In genomic region chr11:113888848-113889247, GRCh38 we compare ENCODE assay signal across 25 cellular contexts. TPM values are rescaled to one million over a fixed set of nuclear protein-coding genes. Genes with fewer than 3 reads are reported as not detected.
A peak's percentile ranks its signal among the peaks of the same experiment; 100 is the strongest.
DNase-seq lines count a peak whose midpoint lies in the region; ATAC-seq, FAIRE-seq and TF ChIP-seq lines count a peak whose summit lies in the region.
"Had no signal": no experiment of that assay in that cellular context is flagged by ENCODE, and none has a peak within 500 bp of the region (broad histone marks: within the 10 kb centered on the region; RNA-seq: fewer than 3 reads in every experiment).

No MANE protein-coding gene starts in this region.

- H2BK5ac ChIP-seq in IMR-90 (ENCODE audit: low read depth, low read length, poor library complexity, severe bottlenecking) (no peak overlapping the region), trophoblast cell (ENCODE audit: low read depth, low read length, poor library complexity) (no peak overlapping the region)

- H2AFZ ChIP-seq in IMR-90 (replicated peaks; ENCODE audit: low read length, poor library complexity), result no peak overlapping the region
- H2AFZ ChIP-seq in K562 (ENCODE audit: low read depth, low read length), result no peak overlapping the region
- H2AFZ ChIP-seq in trophoblast cell (ENCODE audit: insufficient read depth, low read length, poor library complexity), result no peak overlapping the region
- H2AFZ ChIP-seq: GM23248 had no signal

- H3K14ac ChIP-seq in IMR-90 (replicated peaks; ENCODE audit: low read depth, low read length) (no peak overlapping the region), trophoblast cell (ENCODE audit: low read length) (no peak overlapping the region)

- in situ Hi-C loops in IMR-90 (cut with MboI; ENCODE audit: low sequenced_read_pairs) (no loop called here), K562 (cut with MboI) (no loop called here)

- CTCF ChIA-PET in A549 (lab: Yijun Ruan, JAX), result interaction anchor here (15.2 kb wide), 1 partner anchor 373 kb away, joined by 240 read pairs; no protein-coding TSS in a partner anchor
- CTCF ChIA-PET in IMR-90 (lab: Yijun Ruan, JAX), result no interaction called here
- CTCF ChIA-PET in K562 (lab: Yijun Ruan, JAX; ENCODE audit: low intra/inter-chr PET ratio), result no interaction called here

- H4K20me1 ChIP-seq in IMR-90 (ENCODE audit: insufficient read depth, low read length), result no peaks in the 10 kb centered on the region
- H4K20me1 ChIP-seq in K562 (replicated peaks; ENCODE audit: control insufficient read depth, insufficient read depth, low read length), result no peaks in the 10 kb centered on the region

- TF ChIP-seq EP300 in A549 (IDR thresholded peaks at IDR 0.05) (no peak), K562 (IDR thresholded peaks at IDR 0.05; ENCODE audit: low read length) (no peak)

- no TSS peak for BruUV-seq in IMR-90 (replicated peaks; lab: Mats Ljungman, UMichigan)
- no TSS peak for BruUV-seq in K562 (replicated peaks; lab: Mats Ljungman, UMichigan)

- TF ChIP-seq POLR2A in A549 (IDR thresholded peaks at IDR 0.05; ENCODE audit: low read length), result no peak
- no peak for TF ChIP-seq POLR2A in IMR-90 (IDR thresholded peaks at IDR 0.05; ENCODE audit: low read depth, low read length)
- TF ChIP-seq POLR2A in K562 (conservative IDR thresholded peaks at IDR 0.05), result no peak

- no peaks in the 10 kb centered on the region for H3K27me3 ChIP-seq in IMR-90 (ENCODE audit: control insufficient read depth, insufficient read depth, low read length)
- no peaks in the 10 kb centered on the region for H3K27me3 ChIP-seq in K562 (ENCODE audit: control insufficient read depth in 2 of 2, insufficient read depth in 2 of 2, low read length in 2 of 2)
- no peaks in the 10 kb centered on the region for H3K27me3 ChIP-seq in trophoblast cell (ENCODE audit: insufficient read depth, low read length)

- no peaks in the 10 kb centered on the region for H3K4me1 ChIP-seq in A549
- H3K4me1 ChIP-seq in IMR-90 (ENCODE audit: control insufficient read depth, insufficient read depth, low read length), result no peaks in the 10 kb centered on the region
- H3K4me1 ChIP-seq in K562 (replicated peaks in 1 of 2; ENCODE audit: control insufficient read depth in 2 of 2, insufficient read depth in 2 of 2, low read length in 2 of 2), result peaks cover 0 to 6% of the 10 kb centered on the region in 2 experiments; a peak in 4 of 5 replicates
- peaks cover 0 to 1% of the 10 kb centered on the region in 2 experiments for H3K4me1 ChIP-seq in trophoblast cell (ENCODE audit: control insufficient read depth in 1 of 2, insufficient read depth in 2 of 2, low read length in 2 of 2)

- H3K27ac Mint-ChIP-seq in stimulated activated naive B cell treated with anti-CD40 and anti-IgM and Interleukin-4, amounts not matched to agents 10 μg/mL and 1 μg/mL and 100 μg/mL, for 72 hours, result peak overlapping the region; percentile 9
- H3K27ac Mint-ChIP-seq: CD4-positive, alpha-beta memory T cell had no signal

- no peak overlapping the region for H3K27ac ChIP-seq in A549
- H3K27ac ChIP-seq in IMR-90 (ENCODE audit: insufficient read depth, low read length), result no peak overlapping the region
- no peak overlapping the region for H3K27ac ChIP-seq in K562 (ENCODE audit: extremely low read depth, low read depth, low read length)
- no peak overlapping the region for H3K27ac ChIP-seq in trophoblast cell (ENCODE audit: low read depth, low read length)
- H3K27ac ChIP-seq: GM23248 had no signal

- TF ChIP-seq RAD21 in A549 (conservative IDR thresholded peaks at IDR 0.05 in 1 of 2, IDR thresholded peaks at IDR 0.05 in 1 of 2) (no peak), IMR-90 (IDR thresholded peaks at IDR 0.05; ENCODE audit: low read length) (no peak), K562 (CRISPR knock-in tag; conservative IDR thresholded peaks at IDR 0.05 in 1 of 2, IDR thresholded peaks at IDR 0.05 in 1 of 2) (no peak)

- H3K9ac ChIP-seq in IMR-90 (ENCODE audit: low read depth, low read length), result no peak overlapping the region
- no peak overlapping the region for H3K9ac ChIP-seq in K562 (ENCODE audit: insufficient read depth in 1 of 2, low read depth in 2 of 2, low read length in 2 of 2)
- H3K9ac ChIP-seq in trophoblast cell (ENCODE audit: low read length), result no peak overlapping the region
- H3K9ac ChIP-seq: GM23248 had no signal

- H2BK12ac ChIP-seq in trophoblast cell (ENCODE audit: low read length), result no peak overlapping the region

- H4K8ac ChIP-seq in IMR-90 (ENCODE audit: low read depth in 2 of 2, low read length in 2 of 2) (no peak overlapping the region), trophoblast cell (ENCODE audit: low read depth, low read length) (no peak overlapping the region)

- H3K9me3 ChIP-seq in A549 (no peaks in the 10 kb centered on the region), IMR-90 (ENCODE audit: control insufficient read depth, insufficient read depth, low read length) (no peaks in the 10 kb centered on the region), K562 (replicated peaks; ENCODE audit: control insufficient read depth, insufficient read depth, low read depth, low read length) (no peaks in the 10 kb centered on the region), trophoblast cell (ENCODE audit: insufficient read depth, low read depth, low read length) (no peaks in the 10 kb centered on the region)

- dilution Hi-C loops in IMR-90 (cut with HindIII; ENCODE audit: low sequenced_read_pairs, unreplicated experiment), result no loop called here

- no peak overlapping the region for H2AK9ac ChIP-seq in IMR-90 (replicated peaks; ENCODE audit: low read depth, low read length, poor library complexity)

- no peak overlapping the region for H2BK15ac ChIP-seq in IMR-90 (ENCODE audit: low read depth, low read length)

- H3K4me3 ChIP-seq in A549, result no peak overlapping the region
- no peak overlapping the region for H3K4me3 ChIP-seq in IMR-90 (ENCODE audit: insufficient read depth, low read depth, low read length)
- no peak overlapping the region for H3K4me3 ChIP-seq in K562
- H3K4me3 ChIP-seq in trophoblast cell (ENCODE audit: low read depth, low read length), result no peak overlapping the region
- H3K4me3 ChIP-seq: GM23248 had no signal

- no peak overlapping the region for H2BK20ac ChIP-seq in IMR-90 (ENCODE audit: low read depth, low read length)

- no peaks in the 10 kb centered on the region for H3K9me1 ChIP-seq in IMR-90 (ENCODE audit: insufficient read depth, low read length)
- H3K9me1 ChIP-seq in K562 (ENCODE audit: control insufficient read depth, insufficient read depth, low read length), result no peaks in the 10 kb centered on the region

- no peak overlapping the region for H3K18ac ChIP-seq in IMR-90 (ENCODE audit: low read depth, low read length)
- H3K18ac ChIP-seq in trophoblast cell (ENCODE audit: low read length), result no peak overlapping the region

- no peaks in the 10 kb centered on the region for H3K36me3 Mint-ChIP-seq in stimulated activated naive B cell treated with anti-CD40 and anti-IgM and Interleukin-4, amounts not matched to agents 10 μg/mL and 1 μg/mL and 100 μg/mL, for 72 hours
- H3K36me3 Mint-ChIP-seq: CD4-positive, alpha-beta memory T cell had no signal

- FAIRE-seq in A549 (lab: Jason Lieb, UNC), result no peak
- FAIRE-seq in K562 (lab: Jason Lieb, UNC), result no peak
- FAIRE-seq: GM12891, GM18507 had no signal

- H3K9me3 Mint-ChIP-seq in stimulated activated naive B cell treated with anti-CD40 and anti-IgM and Interleukin-4, amounts not matched to agents 10 μg/mL and 1 μg/mL and 100 μg/mL, for 72 hours, result no peaks in the 10 kb centered on the region
- H3K9me3 Mint-ChIP-seq: CD4-positive, alpha-beta memory T cell; H9 had no signal

- H2AK5ac ChIP-seq in IMR-90 (ENCODE audit: low read depth, low read length) (no peak overlapping the region), trophoblast cell (ENCODE audit: low read length) (no peak overlapping the region)

- DNase-seq in A549 (ENCODE audit: low read depth in 1 of 2, low spot score in 1 of 2), result no peak
- no peak for DNase-seq in IMR-90
- DNase-seq in K562 (ENCODE audit: extremely low read depth in 1 of 4, low spot score in 3 of 4), result no peak
- no peak for DNase-seq in stimulated activated naive B cell treated with anti-CD40 and anti-IgM and Interleukin-4, amounts not matched to agents 10 μg/mL and 1 μg/mL and 100 μg/mL, for 72 hours
- no peak for DNase-seq in trophoblast cell
- no peak for DNase-seq in SK-N-DZ (ENCODE audit: low spot score)
- DNase-seq: 8988T; C1 segment of cervical spinal cord; Calu3; CD4-positive, alpha-beta memory T cell; COR-L47; DMS53; DMS79 treated with DMSO at 0.1 percent for 48 hours; GF-D8; GM23248; H9 had no signal

- no peak overlapping the region for H4K12ac ChIP-seq in trophoblast cell (ENCODE audit: low read depth, low read length)

- no peak for TF ChIP-seq CTCF in A549 (IDR thresholded peaks at IDR 0.05)
- TF ChIP-seq CTCF in IMR-90 (conservative IDR thresholded peaks at IDR 0.05; ENCODE audit: low read depth, low read length), result no peak
- no peak for TF ChIP-seq CTCF in K562 (IDR thresholded peaks at IDR 0.05 in 2 of 3, conservative IDR thresholded peaks at IDR 0.05 in 1 of 3; ENCODE audit: insufficient read depth in 2 of 3, low read depth in 1 of 3, low read length in 3 of 3)

- H3K4ac ChIP-seq in IMR-90 (ENCODE audit: low read depth, low read length), result no peak overlapping the region
- no peak overlapping the region for H3K4ac ChIP-seq in trophoblast cell (ENCODE audit: low read depth, low read length)

- ATAC-seq in A549 (no peak), IMR-90 (ENCODE audit: low read depth) (no peak), K562 (no peak), GM19035 (IDR thresholded peaks at IDR 0.05; ENCODE audit: unreplicated experiment) (no peak)
- ATAC-seq in stimulated activated naive B cell treated with anti-CD40 and anti-IgM and Interleukin-4, amounts not matched to agents 10 μg/mL and 1 μg/mL and 100 μg/mL, for 72 hours (replicated peaks), result peak; percentile 54 to 76
- ATAC-seq: HCT116 had no signal

- H3K27me3 Mint-ChIP-seq in stimulated activated naive B cell treated with anti-CD40 and anti-IgM and Interleukin-4, amounts not matched to agents 10 μg/mL and 1 μg/mL and 100 μg/mL, for 72 hours, result no peaks in the 10 kb centered on the region
- H3K27me3 Mint-ChIP-seq: CD4-positive, alpha-beta memory T cell had no signal

- no peak overlapping the region for H4K91ac ChIP-seq in IMR-90 (ENCODE audit: insufficient read depth, low read depth, low read length)
- H4K91ac ChIP-seq in trophoblast cell (ENCODE audit: low read depth, low read length), result no peak overlapping the region

- H3K79me1 ChIP-seq in IMR-90 (ENCODE audit: low read depth in 1 of 2, low read length in 2 of 2) (no peaks in the 10 kb centered on the region), trophoblast cell (ENCODE audit: low read length) (peaks cover 4% of the 10 kb centered on the region)

- H3K4me3 Mint-ChIP-seq in stimulated activated naive B cell treated with anti-CD40 and anti-IgM and Interleukin-4, amounts not matched to agents 10 μg/mL and 1 μg/mL and 100 μg/mL, for 72 hours, result no peak overlapping the region
- H3K4me3 Mint-ChIP-seq: CD4-positive, alpha-beta memory T cell; H9 had no signal

- no peaks in the 10 kb centered on the region for H3K4me1 Mint-ChIP-seq in stimulated activated naive B cell treated with anti-CD40 and anti-IgM and Interleukin-4, amounts not matched to agents 10 μg/mL and 1 μg/mL and 100 μg/mL, for 72 hours
- H3K4me1 Mint-ChIP-seq: CD4-positive, alpha-beta memory T cell had no signal

- intact Hi-C loops in IMR-90 (cut with micrococcal nuclease), result no loop called here
- intact Hi-C loops in K562 (cut with micrococcal nuclease), result no loop called here

- POLR2A ChIA-PET in A549 (lab: Yijun Ruan, JAX), result no interaction called here
- POLR2A ChIA-PET in IMR-90 (lab: Charles Lee; ENCODE audit: unreplicated experiment), result no interaction called here
- POLR2A ChIA-PET in K562 (lab: Yijun Ruan, JAX), result interaction anchor here (0.9 to 1.0 kb wide), 2 partner anchors 10 to 12 kb away, joined by 3 read pairs; no protein-coding TSS in a partner anchor

- H3K36me3 ChIP-seq in IMR-90 (ENCODE audit: control insufficient read depth, insufficient read depth, low read length) (no peaks in the 10 kb centered on the region), K562 (ENCODE audit: control insufficient read depth, insufficient read depth, low read length) (no peaks in the 10 kb centered on the region), trophoblast cell (ENCODE audit: control insufficient read depth in 1 of 2, insufficient read depth in 2 of 2, low read length in 2 of 2) (no peaks in the 10 kb centered on the region)

- H3K56ac ChIP-seq in IMR-90 (ENCODE audit: extremely low read depth, insufficient read depth, low read length), result no peak overlapping the region

- H3K79me2 ChIP-seq in K562 (ENCODE audit: control insufficient read depth, insufficient read depth, low read length) (no peaks in the 10 kb centered on the region), trophoblast cell (ENCODE audit: control insufficient read depth, insufficient read depth, low read length, poor library complexity) (no peaks in the 10 kb centered on the region)

- H3K4me2 ChIP-seq in A549 (no peak overlapping the region), IMR-90 (ENCODE audit: low read depth, low read length) (no peak overlapping the region), K562 (ENCODE audit: insufficient read depth, low read length) (no peak overlapping the region), trophoblast cell (ENCODE audit: low read length) (no peak overlapping the region)

- H4K5ac ChIP-seq in IMR-90 (ENCODE audit: low read depth, low read length), result no peak overlapping the region

- H3K23ac ChIP-seq in IMR-90 (ENCODE audit: low read depth, low read length) (no peak overlapping the region), trophoblast cell (ENCODE audit: low read length) (no peak overlapping the region)

- no peak overlapping the region for H2BK120ac ChIP-seq in IMR-90 (ENCODE audit: low read depth, low read length)
- no peak overlapping the region for H2BK120ac ChIP-seq in trophoblast cell (ENCODE audit: insufficient read depth, low read length, poor library complexity)

RNA-seq across cellular contexts. Expression of gene USP28, which starts 13.5 kb away (rescaled TPM):
- 31.3 and 41.7 TPM in 2 replicates for polyA plus RNA-seq in A549 (2011; rRNA removed)
- 13.5 and 15.4 TPM in 2 replicates for polyA plus RNA-seq in A549 (2012; cell fraction: cytosol; rRNA removed)
- polyA plus RNA-seq in A549 (2012; cell fraction: nucleus; rRNA removed), result 9.4 and 9.6 TPM in 2 replicates
- polyA plus RNA-seq in A549 (2017; fragmentation: RNase III; extraction: RNeasy Plus Mini Kit Qiagen cat#74134 plus additional on column Dnase treatment), result 14.8 to 17.4 TPM (median 15.4 TPM) in 3 replicates
- polyA minus RNA-seq in A549 (2011; rRNA and poly(A)+ RNA removed), result 19.5 and 28.8 TPM in 2 replicates
- total RNA-seq in IMR-90 (2012; rRNA removed), result 24.7 and 36.0 TPM in 2 replicates
- polyA plus RNA-seq in IMR-90 (2012; rRNA removed), result 14.5 and 17.0 TPM in 2 replicates
- polyA plus RNA-seq in IMR-90 (2012; cell fraction: cytosol; rRNA removed), result 5.7 and 9.8 TPM in 2 replicates
- polyA plus RNA-seq in IMR-90 (2012; cell fraction: nucleus; rRNA removed; ENCODE audit: low replicate concordance), result 6.3 and 25.3 TPM in 2 replicates
- 42.1 and 95.4 TPM in 2 replicates for total RNA-seq in K562 (2011; cell fraction: chromatin; rRNA removed; ENCODE audit: low replicate concordance)
- total RNA-seq in K562 (2011; cell fraction: nucleolus; rRNA removed), result 17.0 and 19.1 TPM in 2 replicates
- 36.1 and 36.6 TPM in 2 replicates for total RNA-seq in K562 (2011; cell fraction: nucleoplasm; rRNA removed)
- total RNA-seq in K562 (2014; rRNA removed), result 16.1 and 18.8 TPM in 2 replicates
- 35.9 and 41.8 TPM in 2 replicates for total RNA-seq in K562 (2014; rRNA removed; fragmentation: Illumina TruSeq; extraction: Trizol)
- 28.0 and 28.5 TPM in 2 replicates for total RNA-seq in K562 (2015; rRNA removed; fragmentation: Illumina TruSeq; extraction: Trizol)
- total RNA-seq in K562 (2021), result 20.3 and 20.9 TPM in 2 replicates
- polyA plus RNA-seq in K562 (2011; rRNA removed), result 36.4 and 43.5 TPM in 2 replicates
- polyA plus RNA-seq in K562 (2011; cell fraction: cytosol; rRNA removed), result 13.7 and 21.3 TPM in 2 replicates
- 49.1 and 49.4 TPM in 2 replicates for polyA plus RNA-seq in K562 (2011; cell fraction: nucleus; rRNA removed)
- polyA plus RNA-seq in K562 (2012), result 15.7 and 19.3 TPM in 2 replicates
- polyA plus RNA-seq in K562 (2014; fragmentation: Illumina TruSeq; extraction: Trizol), result 29.1 and 42.7 TPM in 2 replicates
- 1 to 10 TPM; 3.7 to 7.1 TPM for polyA plus RNA-seq in K562 (2014; fragmentation: Nextera tagmentation; extraction: Ambion mirVana)
- 18.7 and 20.7 TPM in 2 replicates for polyA plus RNA-seq in K562 (2014; rRNA removed)
- polyA minus RNA-seq in K562 (2011; rRNA and poly(A)+ RNA removed), result 59.8 and 62.6 TPM in 2 replicates
- polyA minus RNA-seq in K562 (2011; cell fraction: cytosol; rRNA and poly(A)+ RNA removed), result 17.6 and 22.3 TPM in 2 replicates
- 12.4 and 28.3 TPM in 2 replicates for polyA minus RNA-seq in K562 (2011; cell fraction: nucleus; rRNA and poly(A)+ RNA removed)
- polyA plus RNA-seq in trophoblast cell (2013), result 20.5 and 22.3 TPM in 2 replicates
- polyA plus RNA-seq in SK-N-DZ (2014; cell fraction: cytosol; rRNA removed), result 16.0 and 17.4 TPM in 2 replicates
- polyA plus RNA-seq in SK-N-DZ (2014; cell fraction: nucleus; rRNA removed), result 24.7 and 32.7 TPM in 2 replicates

RNA-seq across cellular contexts. Expression of gene HTR3B, which starts 15.7 kb away (rescaled TPM):
- polyA plus RNA-seq in A549 (2011; rRNA removed) (not detected in 2 replicates), A549 (2017; fragmentation: RNase III; extraction: RNeasy Plus Mini Kit Qiagen cat#74134 plus additional on column Dnase treatment) (not detected in 3 replicates), IMR-90 (2012; rRNA removed) (not detected in 2 replicates), K562 (2011; rRNA removed) (not detected in 2 replicates), K562 (2014; fragmentation: Illumina TruSeq; extraction: Trizol) (not detected in 2 replicates), K562 (2014; fragmentation: Nextera tagmentation; extraction: Ambion mirVana) (not detected), K562 (2014; rRNA removed) (not detected in 2 replicates)
- polyA plus RNA-seq in A549 (2012; cell fraction: cytosol; rRNA removed), result not detected in 2 replicates
- not detected in 2 replicates for polyA plus RNA-seq in A549 (2012; cell fraction: nucleus; rRNA removed)
- polyA minus RNA-seq in A549 (2011; rRNA and poly(A)+ RNA removed), result not detected in 2 replicates
- total RNA-seq in IMR-90 (2012; rRNA removed) (not detected in 2 replicates), K562 (2014; rRNA removed) (not detected in 2 replicates), K562 (2014; rRNA removed; fragmentation: Illumina TruSeq; extraction: Trizol) (not detected in 2 replicates), K562 (2015; rRNA removed; fragmentation: Illumina TruSeq; extraction: Trizol) (not detected in 2 replicates), K562 (2021) (not detected in 2 replicates)
- not detected in 2 replicates for polyA plus RNA-seq in IMR-90 (2012; cell fraction: cytosol; rRNA removed)
- polyA plus RNA-seq in IMR-90 (2012; cell fraction: nucleus; rRNA removed; ENCODE audit: low replicate concordance), result not detected in 2 replicates
- total RNA-seq in K562 (2011; cell fraction: chromatin; rRNA removed; ENCODE audit: low replicate concordance), result not detected in 2 replicates
- total RNA-seq in K562 (2011; cell fraction: nucleolus; rRNA removed), result not detected in 2 replicates
- total RNA-seq in K562 (2011; cell fraction: nucleoplasm; rRNA removed), result not detected in 2 replicates
- not detected in 2 replicates for polyA plus RNA-seq in K562 (2011; cell fraction: cytosol; rRNA removed)
- polyA plus RNA-seq in K562 (2011; cell fraction: nucleus; rRNA removed), result not detected in 2 replicates
- not detected in 2 replicates for polyA plus RNA-seq in K562 (2012)
- not detected in 2 replicates for polyA minus RNA-seq in K562 (2011; rRNA and poly(A)+ RNA removed)
- polyA minus RNA-seq in K562 (2011; cell fraction: cytosol; rRNA and poly(A)+ RNA removed), result not detected in 2 replicates
- not detected in 2 replicates for polyA minus RNA-seq in K562 (2011; cell fraction: nucleus; rRNA and poly(A)+ RNA removed)
- not detected in 2 replicates for polyA plus RNA-seq in trophoblast cell (2013)
- polyA plus RNA-seq in SK-N-DZ (2014; cell fraction: cytosol; rRNA removed), result not detected in 2 replicates
- not detected in 2 replicates for polyA plus RNA-seq in SK-N-DZ (2014; cell fraction: nucleus; rRNA removed)
- total RNA-seq: A673; Calu3; CD4-positive, alpha-beta memory T cell; Daoy; G401; GM23248; H4; H9 had no signal
- polyA plus RNA-seq: BJ; CD4-positive, alpha-beta memory T cell; GM23248 had no signal

Comparison
In these comparisons a context has a peak if more than half of its experiments do, and no peak if none do; other contexts are left out.
1. ATAC-seq: peak in stimulated activated naive B cell treated with anti-CD40 and anti-IgM and Interleukin-4, amounts not matched to agents 10 μg/mL and 1 μg/mL and 100 μg/mL, for 72 hours (2 of 2); none in A549 (0 of 2), IMR-90 (single experiment), K562 (single experiment) and GM19035 (single experiment).
2. Of the 35 proteins assayed by ChIP-seq in both K562 and A549: peak only in K562: none; only in A549: MAFK; in both: none; in neither: 34.